In the genomic region with DNA sequence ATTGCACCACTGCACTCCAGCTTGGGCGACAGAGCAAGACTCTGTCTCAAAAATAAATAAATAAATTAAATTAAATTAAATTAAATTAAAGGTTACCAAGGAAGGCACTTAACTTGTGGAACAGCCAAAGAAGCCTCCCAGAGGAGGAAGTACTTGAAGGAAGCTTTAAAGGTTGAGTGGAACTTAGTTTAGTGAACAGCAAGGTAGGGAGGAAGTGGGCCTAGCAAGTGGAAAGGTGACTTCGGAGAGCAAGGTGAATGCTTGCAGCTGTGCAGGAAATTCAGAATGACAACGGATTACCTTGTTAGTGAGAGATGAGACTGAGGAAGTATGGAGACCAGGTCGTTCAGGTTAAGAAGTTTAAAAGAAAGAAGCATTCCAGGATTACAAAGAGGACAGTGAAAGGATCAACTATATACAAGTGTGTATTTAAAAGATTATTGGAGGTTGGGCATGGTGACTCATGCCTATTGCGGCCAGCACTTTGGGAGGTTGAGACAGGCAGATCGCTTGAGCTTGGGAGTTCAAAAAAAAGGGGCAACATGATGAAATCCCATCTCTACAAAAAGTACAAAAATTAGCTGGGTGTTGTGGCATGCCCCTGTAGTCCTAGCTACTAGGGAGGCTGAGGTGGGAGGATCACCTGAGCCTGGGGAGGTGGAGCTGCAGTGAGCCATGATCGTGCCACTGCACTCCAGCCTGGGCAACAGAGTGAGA, we compare ENCODE assay signal across 13 cellular contexts. TPM values are rescaled to one million over a fixed set of nuclear protein-coding genes. Genes with fewer than 3 reads are reported as not detected.
A peak's percentile ranks its signal among the peaks of the same experiment; 100 is the strongest.
DNase-seq lines count a peak whose midpoint lies in the region; ATAC-seq and TF ChIP-seq lines count a peak whose summit lies in the region.
"Had no signal": no experiment of that assay in that cellular context is flagged by ENCODE, and none has a peak within 500 bp of the region (broad histone marks: within the 10 kb centered on the region; RNA-seq: fewer than 3 reads in every experiment).

No MANE protein-coding gene starts in this region.

- H3K27ac ChIP-seq in HEK293 (ENCODE audit: extremely low read depth, low read depth, low read length) (no peak overlapping the region), PC-3 (ENCODE audit: low read length) (peak overlapping the region; percentile 88), osteoblast (ENCODE audit: low read depth, low read length) (peak overlapping the region; percentile 28), body of pancreas (no peak overlapping the region)
- H3K27ac ChIP-seq: pancreas had no signal

- peak overlapping the region; percentile 33; the same call in 1 of the 2 replicates for H3K9ac ChIP-seq in PC-3 (ENCODE audit: low read length)

- H3K4me2 ChIP-seq in PC-3 (ENCODE audit: low read length), result peak overlapping the region; percentile 42
- H3K4me2 ChIP-seq in osteoblast (ENCODE audit: insufficient read depth, low read length), result no peak overlapping the region

- TF ChIP-seq CTCF in HEK293 (tag by site-specific recombination; IDR thresholded peaks at IDR 0.05), result no peak
- TF ChIP-seq CTCF in PC-3 (conservative IDR thresholded peaks at IDR 0.05; ENCODE audit: low read depth, low read length), result no peak
- no peak for TF ChIP-seq CTCF in epithelial cell of esophagus (IDR thresholded peaks at IDR 0.05; ENCODE audit: insufficient read depth, low read depth, low read length, missing control alignments)
- TF ChIP-seq CTCF in osteoblast (IDR thresholded peaks at IDR 0.05; ENCODE audit: extremely low read depth, low read depth, low read length), result no peak
- no peak for TF ChIP-seq CTCF in body of pancreas (IDR thresholded peaks at IDR 0.05)

- H3K9me3 ChIP-seq in HEK293 (ENCODE audit: control insufficient read depth, insufficient read depth, low read depth, low read length) (no peaks in the 10 kb centered on the region), PC-3 (ENCODE audit: low read length) (no peaks in the 10 kb centered on the region), osteoblast (ENCODE audit: low read depth, low read length) (no peaks in the 10 kb centered on the region), body of pancreas (no peaks in the 10 kb centered on the region)
- H3K9me3 ChIP-seq: pancreas had no signal

- CTCF ChIA-PET in HEK293 (lab: Yijun Ruan, JAX) (interaction anchor here (1.6 kb wide), 1 partner anchor 11 kb away, joined by 12 read pairs; no protein-coding TSS in a partner anchor), PC-3 (lab: Charles Lee) (interaction anchor here (0.6 kb wide), 1 partner anchor 41 kb away, joined by 4 read pairs; no protein-coding TSS in a partner anchor)

- H3K4me1 ChIP-seq in HEK293 (ENCODE audit: control insufficient read depth, insufficient read depth, low read length), result no peaks in the 10 kb centered on the region
- peaks cover 43% of the 10 kb centered on the region for H3K4me1 ChIP-seq in PC-3 (ENCODE audit: insufficient read depth, low read length)
- H3K4me1 ChIP-seq in osteoblast (ENCODE audit: insufficient read depth, low read length), result peaks cover 35% of the 10 kb centered on the region
- H3K4me1 ChIP-seq in body of pancreas, result peaks cover 12% of the 10 kb centered on the region

- no peaks in the 10 kb centered on the region for H4K20me1 ChIP-seq in PC-3 (ENCODE audit: low read length)
- no peaks in the 10 kb centered on the region for H4K20me1 ChIP-seq in osteoblast (ENCODE audit: insufficient read depth, low read length)

- H3K9me3 Mint-ChIP-seq in activated naive CD4-positive, alpha-beta T cell treated with anti-CD3 and anti-CD28 coated beads, Interleukin-2, amount 50 U/mL, for 72 hours, result no peaks in the 10 kb centered on the region

- H3K27me3 ChIP-seq in PC-3 (ENCODE audit: low read length), result no peaks in the 10 kb centered on the region
- no peaks in the 10 kb centered on the region for H3K27me3 ChIP-seq in osteoblast (ENCODE audit: insufficient read depth, low read length)
- H3K27me3 ChIP-seq in body of pancreas, result no peaks in the 10 kb centered on the region
- H3K27me3 ChIP-seq: pancreas had no signal

- no TSS peak for BruUV-seq in PC-3 (replicated peaks; lab: Mats Ljungman, UMichigan)

- intact Hi-C loops in PC-3 (cut with micrococcal nuclease), result loop anchor here (1.0 kb wide), 2 partner anchors 8 to 41 kb away; no protein-coding TSS in a partner anchor
- intact Hi-C loops in body of pancreas (cut with DNase I), result no loop called here

- H3K36me3 ChIP-seq in HEK293 (ENCODE audit: control insufficient read depth in 2 of 2, insufficient read depth in 1 of 2, low read length in 2 of 2), result no peaks in the 10 kb centered on the region
- H3K36me3 ChIP-seq in PC-3 (ENCODE audit: low read depth, low read length), result no peaks in the 10 kb centered on the region
- H3K36me3 ChIP-seq in osteoblast (ENCODE audit: insufficient read depth, low read length), result no peaks in the 10 kb centered on the region
- no peaks in the 10 kb centered on the region for H3K36me3 ChIP-seq in body of pancreas (replicated peaks in 1 of 2; ENCODE audit: insufficient read depth in 1 of 2, low read depth in 2 of 2)
- H3K36me3 ChIP-seq: pancreas had no signal

- no peaks in the 10 kb centered on the region for H3K9me2 ChIP-seq in PC-3 (replicated peaks; ENCODE audit: low read length)

- WGBS in body of pancreas, 2 donors, result 71 to 79% methylated on average over 7 of the region's 7 CpGs

- DNase-seq in PC-3 (peak; percentile 89), epithelial cell of esophagus (ENCODE audit: low read depth) (peak; percentile 79), osteoblast (ENCODE audit: insufficient read length, low spot score, missing footprints) (no peak), body of pancreas (no peak)
- DNase-seq in activated naive CD4-positive, alpha-beta T cell treated with anti-CD3 and anti-CD28 coated beads, Interleukin-2, amount 50 U/mL, for 72 hours (ENCODE audit: low spot score in 2 of 2), result no peak
- DNase-seq: activated naive CD4-positive, alpha-beta T cell treated with anti-CD3 and anti-CD28 coated beads, Interleukin-2, amount 50 U/mL, for 16 hours; effector memory CD4-positive, alpha-beta T cell; GOT3; kidney; pancreas had no signal

- TF ChIP-seq POLR2A in body of pancreas (IDR thresholded peaks at IDR 0.05), result no peak

- H3K79me2 ChIP-seq in PC-3 (ENCODE audit: low read length) (no peaks in the 10 kb centered on the region), osteoblast (ENCODE audit: insufficient read depth, low read length) (no peaks in the 10 kb centered on the region)

- H3F3A ChIP-seq in PC-3 (ENCODE audit: low read length, unreplicated experiment), result peaks cover 8% of the 10 kb centered on the region

- no peaks in the 10 kb centered on the region for H3K36me3 Mint-ChIP-seq in activated naive CD4-positive, alpha-beta T cell treated with anti-CD3 and anti-CD28 coated beads, Interleukin-2, amount 50 U/mL, for 72 hours

- peak; percentile 60 for ATAC-seq in PC-3
- no peak for ATAC-seq in GM21423 (IDR thresholded peaks at IDR 0.05; ENCODE audit: unreplicated experiment)
- ATAC-seq in activated naive CD4-positive, alpha-beta T cell treated with anti-CD3 and anti-CD28 coated beads, Interleukin-2, amount 50 U/mL, for 72 hours, result no peak
- ATAC-seq in HG03378 (IDR thresholded peaks at IDR 0.05; ENCODE audit: unreplicated experiment), result no peak
- no peak for ATAC-seq in body of pancreas
- ATAC-seq: pancreas had no signal

- POLR2A ChIA-PET in HEK293 (lab: Yijun Ruan, JAX), result interaction anchor here (0.6 kb wide), 1 partner anchor 9 kb away, joined by 3 read pairs; no protein-coding TSS in a partner anchor
- POLR2A ChIA-PET in PC-3 (lab: Charles Lee; ENCODE audit: unreplicated experiment), result interaction anchor here (0.5 to 0.7 kb wide), 3 partner anchors 41 to 111 kb away, joined by 3 to 4 read pairs (median 3); no protein-coding TSS in a partner anchor

- H3K4me3 ChIP-seq in HEK293 (ENCODE audit: low read depth, low read length) (no peak overlapping the region), PC-3 (ENCODE audit: low read length) (no peak overlapping the region), epithelial cell of esophagus (ENCODE audit: low read length) (no peak overlapping the region), osteoblast (ENCODE audit: insufficient read depth, low read length) (no peak overlapping the region), body of pancreas (no peak overlapping the region)
- H3K4me3 ChIP-seq: pancreas had no signal

- H3K27ac Mint-ChIP-seq in activated naive CD4-positive, alpha-beta T cell treated with anti-CD3 and anti-CD28 coated beads, Interleukin-2, amount 50 U/mL, for 72 hours, result no peak overlapping the region

- peak overlapping the region; percentile 48; the same call in 1 of the 2 replicates for H2AFZ ChIP-seq in PC-3 (ENCODE audit: low read length)
- H2AFZ ChIP-seq in osteoblast (ENCODE audit: low read length), result no peak overlapping the region

TF ChIP-seq in HEK293, 187 proteins besides CTCF, POLR2A, EP300 and RAD21:
- peak; percentile 49; the same call in 1 of the 2 replicates for TF ChIP-seq ZNF121 (tag by site-specific recombination; IDR thresholded peaks at IDR 0.05)
- no peak for TF ChIP-seq SETDB1 (IDR thresholded peaks at IDR 0.05; ENCODE audit: insufficient read length, low read length)

RNA-seq across cellular contexts. Expression of a gene that starts 12.8 kb away (rescaled TPM):
- total RNA-seq in PC-3 (2014; rRNA removed) (not detected in 2 replicates), osteoblast (0.29 and 0.36 TPM in 2 replicates), body of pancreas (not detected)
- not detected for total RNA-seq in activated naive CD4-positive, alpha-beta T cell treated with anti-CD3 and anti-CD28 coated beads, Interleukin-2, amount 50 U/mL, for 72 hours
- total RNA-seq: kidney, pancreas had no signal

RNA-seq across cellular contexts. Expression of a gene that starts 39.9 kb away (rescaled TPM):
- 48.3 and 74.6 TPM in 2 replicates for total RNA-seq in PC-3 (2014; rRNA removed)
- total RNA-seq in osteoblast, result 94.1 and 96.9 TPM in 2 replicates
- 10 to 100 TPM; 42.0 to 46.5 TPM for total RNA-seq in activated naive CD4-positive, alpha-beta T cell treated with anti-CD3 and anti-CD28 coated beads, Interleukin-2, amount 50 U/mL, for 72 hours
- total RNA-seq in body of pancreas, result 10 to 100 TPM; 32.0 to 43.1 TPM

RNA-seq across cellular contexts. Expression of a gene that starts 44.0 kb away (rescaled TPM):
- total RNA-seq in PC-3 (2014; rRNA removed) (not detected in 2 replicates), osteoblast (0.29 and 0.36 TPM in 2 replicates), body of pancreas (1 to 10 TPM; 2.3 to 4.7 TPM)
- under 1 TPM in 1 of 2 donors, not detected in 1; 0.27 TPM for total RNA-seq in activated naive CD4-positive, alpha-beta T cell treated with anti-CD3 and anti-CD28 coated beads, Interleukin-2, amount 50 U/mL, for 72 hours

Comparison
In these comparisons a context has a peak if more than half of its experiments do, and no peak if none do; other contexts are left out.
1. H3K27ac ChIP-seq: peak in PC-3 (single experiment) and osteoblast (single experiment); none in HEK293 (single experiment) and body of pancreas (0 of 4).
2. DNase-seq: peak in PC-3 (single experiment) and epithelial cell of esophagus (single experiment); none in osteoblast (single experiment), activated naive CD4-positive, alpha-beta T cell treated with anti-CD3 and anti-CD28 coated beads, Interleukin-2, amount 50 U/mL, for 72 hours (0 of 2) and body of pancreas (0 of 4).